Comparison of ENCODE assay signal across 1 cellular context in genomic region chr6:108222064-108222463, GRCh38.
TF ChIP-seq lines count a peak whose summit lies in the region.

No MANE protein-coding gene starts in this region.

TF ChIP-seq in HCT116, 20 proteins besides CTCF, POLR2A, EP300 and RAD21:
- TF ChIP-seq, protein P1, sequence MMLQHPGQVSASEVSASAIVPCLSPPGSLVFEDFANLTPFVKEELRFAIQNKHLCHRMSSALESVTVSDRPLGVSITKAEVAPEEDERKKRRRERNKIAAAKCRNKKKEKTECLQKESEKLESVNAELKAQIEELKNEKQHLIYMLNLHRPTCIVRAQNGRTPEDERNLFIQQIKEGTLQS (IDR thresholded peaks at IDR 0.05), result no peak
- TF ChIP-seq JUND (IDR thresholded peaks at IDR 0.05) (no peak), REST (IDR thresholded peaks at IDR 0.05; ENCODE audit: low read depth) (no peak), TCF7L2 (IDR thresholded peaks at IDR 0.05; ENCODE audit: borderline replicate concordance, extremely low read depth, insufficient read depth, insufficient read length) (no peak), EZH2 (IDR thresholded peaks at IDR 0.05) (no peak), EZH2phosphoT487 (IDR thresholded peaks at IDR 0.05; ENCODE audit: borderline replicate concordance) (no peak), FOSL1 (IDR thresholded peaks at IDR 0.05; ENCODE audit: low read depth) (no peak), ELF1 (IDR thresholded peaks at IDR 0.05; ENCODE audit: borderline replicate concordance, low read depth) (no peak), SP1 (IDR thresholded peaks at IDR 0.05; ENCODE audit: low read depth) (no peak), ZNF274 (IDR thresholded peaks at IDR 0.05; ENCODE audit: low read depth, low read length) (no peak), POLR2AphosphoS5 (IDR thresholded peaks at IDR 0.05; ENCODE audit: low read depth, low read length) (no peak), CBX3 (IDR thresholded peaks at IDR 0.05; ENCODE audit: low read depth) (no peak), YY1 (IDR thresholded peaks at IDR 0.05; ENCODE audit: extremely low read depth, insufficient replicate concordance, low read depth, low read length) (no peak), ZBTB33 (IDR thresholded peaks at IDR 0.05; ENCODE audit: extremely low read depth, insufficient replicate concordance, low read length) (no peak), EGR1 (IDR thresholded peaks at IDR 0.05; ENCODE audit: low read depth) (no peak), ZFX (IDR thresholded peaks at IDR 0.05) (no peak), SIN3A (IDR thresholded peaks at IDR 0.05; ENCODE audit: low read depth) (no peak)
- TF ChIP-seq, protein P2, sequence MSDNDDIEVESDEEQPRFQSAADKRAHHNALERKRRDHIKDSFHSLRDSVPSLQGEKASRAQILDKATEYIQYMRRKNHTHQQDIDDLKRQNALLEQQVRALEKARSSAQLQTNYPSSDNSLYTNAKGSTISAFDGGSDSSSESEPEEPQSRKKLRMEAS (IDR thresholded peaks at IDR 0.05), result no peak
TF ChIP-seq in HCT116: peak in this region for 0.
